In the genomic region with DNA sequence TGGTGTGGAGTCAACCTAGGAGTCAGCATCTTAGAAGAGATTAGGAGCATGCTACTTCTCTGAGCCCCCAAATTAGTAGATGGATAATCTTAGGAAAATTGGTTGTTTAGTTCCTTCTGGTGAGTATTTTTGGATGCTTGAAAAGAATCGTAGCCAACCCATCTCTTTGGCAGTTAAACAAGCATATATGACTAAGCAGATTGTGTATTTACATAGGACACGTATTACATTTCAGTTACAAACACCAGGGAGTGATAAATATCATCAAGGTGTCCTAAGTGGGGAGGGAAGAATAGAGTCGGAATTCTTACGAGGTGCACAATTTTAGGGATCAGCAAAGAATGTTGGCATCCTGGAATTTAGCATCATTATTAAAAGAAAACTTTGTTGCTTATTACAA, we compare ENCODE assay signal across 16 cellular contexts. TPM values are rescaled to one million over a fixed set of nuclear protein-coding genes. Genes with fewer than 3 reads are reported as not detected.
DNase-seq lines count a peak whose midpoint lies in the region; ATAC-seq and TF ChIP-seq lines count a peak whose summit lies in the region.
"Had no signal": no experiment of that assay in that cellular context is flagged by ENCODE, and none has a peak within 500 bp of the region (broad histone marks: within the 10 kb centered on the region; RNA-seq: fewer than 3 reads in every experiment).

No MANE protein-coding gene starts in this region.

- H2AK9ac ChIP-seq in IMR-90 (replicated peaks; ENCODE audit: low read depth, low read length, poor library complexity) = no peak overlapping the region

- no peak overlapping the region for H3K9ac ChIP-seq in IMR-90 (ENCODE audit: low read depth, low read length)

- BruUV-seq in IMR-90 (replicated peaks; lab: Mats Ljungman, UMichigan) = no TSS peak

- CTCF ChIA-PET in IMR-90 (lab: Yijun Ruan, JAX) (no interaction called here), GM10248 (lab: Yijun Ruan, JAX) (interaction anchor here (1.0 to 1.5 kb wide), 2 partner anchors 16 to 32 kb away, joined by 3 read pairs; no protein-coding TSS in a partner anchor)

- H3K18ac ChIP-seq in IMR-90 (ENCODE audit: low read depth, low read length) = no peak overlapping the region

- no CpG with 5 or more reads among the region's 4 CpGs for WGBS in IMR-90 (ENCODE audit: extremely low coverage in 2 of 2, insufficient read length in 1 of 2), 2 experiments

- POLR2A ChIA-PET in IMR-90 (lab: Charles Lee; ENCODE audit: unreplicated experiment) (no interaction called here), GM10248 (lab: Yijun Ruan, JAX) (no interaction called here)

- peak overlapping the region; percentile 2 for H2BK5ac ChIP-seq in IMR-90 (ENCODE audit: low read depth, low read length, poor library complexity, severe bottlenecking)

- no peak overlapping the region for H3K4ac ChIP-seq in IMR-90 (ENCODE audit: low read depth, low read length)

- dilution Hi-C loops in IMR-90 (cut with HindIII; ENCODE audit: low sequenced_read_pairs, unreplicated experiment) = no loop called here

- H4K91ac ChIP-seq in IMR-90 (ENCODE audit: insufficient read depth, low read depth, low read length) = no peak overlapping the region

- H3K23ac ChIP-seq in IMR-90 (ENCODE audit: low read depth, low read length) = no peak overlapping the region

- no peak overlapping the region for H2BK15ac ChIP-seq in IMR-90 (ENCODE audit: low read depth, low read length)

- intact Hi-C loops in IMR-90 (cut with micrococcal nuclease) = no loop called here

- H4K5ac ChIP-seq in IMR-90 (ENCODE audit: low read depth, low read length) = no peak overlapping the region

- H3K79me1 ChIP-seq in IMR-90 (ENCODE audit: low read depth in 1 of 2, low read length in 2 of 2) = no peaks in the 10 kb centered on the region

- H3K9me1 ChIP-seq in IMR-90 (ENCODE audit: insufficient read depth, low read length) = peaks cover 5% of the 10 kb centered on the region; the same call in 1 of the 2 replicates

- TF ChIP-seq POLR2A in IMR-90 (IDR thresholded peaks at IDR 0.05; ENCODE audit: low read depth, low read length) = no peak

- no peaks in the 10 kb centered on the region for H4K20me1 ChIP-seq in IMR-90 (ENCODE audit: insufficient read depth, low read length)

- ATAC-seq in IMR-90 (ENCODE audit: low read depth) = peak; percentile 47

- H2BK120ac ChIP-seq in IMR-90 (ENCODE audit: low read depth, low read length) = peak overlapping the region; percentile 32; the same call in 1 of the 2 replicates

- H2BK20ac ChIP-seq in IMR-90 (ENCODE audit: low read depth, low read length) = no peak overlapping the region

- H3K4me1 ChIP-seq in IMR-90 (ENCODE audit: control insufficient read depth, insufficient read depth, low read length) = peaks cover 3% of the 10 kb centered on the region; the same call in 1 of the 2 replicates

- H3K27ac ChIP-seq in IMR-90 (ENCODE audit: insufficient read depth, low read length) (no peak overlapping the region), caudate nucleus (ENCODE audit: low read depth, low read length) (no peak overlapping the region)

- no peak overlapping the region for H3K56ac ChIP-seq in IMR-90 (ENCODE audit: extremely low read depth, insufficient read depth, low read length)

- no peaks in the 10 kb centered on the region; the same call in 1 of the 2 replicates for H3K9me3 ChIP-seq in IMR-90 (ENCODE audit: control insufficient read depth, insufficient read depth, low read length)

- H3K4me2 ChIP-seq in IMR-90 (ENCODE audit: low read depth, low read length) = peak overlapping the region; percentile 79; the same call in 1 of the 2 replicates

- H3K27me3 ChIP-seq in IMR-90 (ENCODE audit: control insufficient read depth, insufficient read depth, low read length) = no peaks in the 10 kb centered on the region

- H3K4me3 ChIP-seq in IMR-90 (ENCODE audit: insufficient read depth, low read depth, low read length) = no peak overlapping the region

- TF ChIP-seq CTCF in IMR-90 (conservative IDR thresholded peaks at IDR 0.05; ENCODE audit: low read depth, low read length) (no peak), GM10248 (IDR thresholded peaks at IDR 0.05; ENCODE audit: control extremely low read depth, extremely low read depth, low read depth, missing control alignments) (no peak)

- no peak overlapping the region for H2AFZ ChIP-seq in IMR-90 (replicated peaks; ENCODE audit: low read length, poor library complexity)

- in situ Hi-C loops in Caki2 (cut with HindIII; ENCODE audit: low pct_unique_long_range_greater_than_20kb, low sequenced_read_pairs) (no loop called here), IMR-90 (cut with MboI; ENCODE audit: low sequenced_read_pairs) (no loop called here)

- peak; percentile 16 for DNase-seq in Caki2 (ENCODE audit: low read depth)
- DNase-seq in IMR-90 = peak; percentile 80
- peak; percentile 14 for DNase-seq in astrocyte of the hippocampus (ENCODE audit: low read depth, low spot score)
- DNase-seq in fibroblast of peridontal ligament (ENCODE audit: extremely low read depth) = peak; percentile 69
- DNase-seq in GM10248 (ENCODE audit: extremely low spot score) = no peak
- no peak for DNase-seq in NCI-H2081 treated with DMSO at 0.1 percent for 48 hours (lab: John Stamatoyannopoulos, UW)
- DNase-seq in caudate nucleus (lab: John Stamatoyannopoulos, UW) = no peak
- DNase-seq: CD4-positive, alpha-beta T cell; Karpas-422; NCI-H1436; NCI-H2107; NCI-H345; NCI-H748 treated with DMSO at 0.1 percent for 48 hours had no signal

- no peak overlapping the region for H2AK5ac ChIP-seq in IMR-90 (ENCODE audit: low read depth, low read length)

- no peak overlapping the region for H4K8ac ChIP-seq in IMR-90 (ENCODE audit: low read depth in 2 of 2, low read length in 2 of 2)

- peaks cover 3% of the 10 kb centered on the region; the same call in 1 of the 2 replicates for H3K36me3 ChIP-seq in IMR-90 (ENCODE audit: control insufficient read depth, insufficient read depth, low read length)

- no peak overlapping the region for H3K14ac ChIP-seq in IMR-90 (replicated peaks; ENCODE audit: low read depth, low read length)

- TF ChIP-seq RAD21 in IMR-90 (IDR thresholded peaks at IDR 0.05; ENCODE audit: low read length) = no peak

TF ChIP-seq in IMR-90, 13 proteins besides CTCF, POLR2A, EP300 and RAD21:
- TF ChIP-seq CHD1 (IDR thresholded peaks at IDR 0.05; ENCODE audit: low read depth, low read length) (no peak), ELK1 (IDR thresholded peaks at IDR 0.05; ENCODE audit: borderline replicate concordance, low read depth, low read length) (no peak), NFE2L2 (IDR thresholded peaks at IDR 0.05; ENCODE audit: low read depth, low read length) (peak; percentile 82), SMC3 (IDR thresholded peaks at IDR 0.05; ENCODE audit: low read depth, low read length) (no peak), MAFK (IDR thresholded peaks at IDR 0.05; ENCODE audit: low read depth, low read length) (peak; percentile 30; the same call in 1 of the 2 replicates), FOS (IDR thresholded peaks at IDR 0.05; ENCODE audit: low read depth, low read length) (peak; percentile 59)
- TF ChIP-seq, protein P1, sequence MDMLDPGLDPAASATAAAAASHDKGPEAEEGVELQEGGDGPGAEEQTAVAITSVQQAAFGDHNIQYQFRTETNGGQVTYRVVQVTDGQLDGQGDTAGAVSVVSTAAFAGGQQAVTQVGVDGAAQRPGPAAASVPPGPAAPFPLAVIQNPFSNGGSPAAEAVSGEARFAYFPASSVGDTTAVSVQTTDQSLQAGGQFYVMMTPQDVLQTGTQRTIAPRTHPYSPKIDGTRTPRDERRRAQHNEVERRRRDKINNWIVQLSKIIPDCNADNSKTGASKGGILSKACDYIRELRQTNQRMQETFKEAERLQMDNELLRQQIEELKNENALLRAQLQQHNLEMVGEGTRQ (IDR thresholded peaks at IDR 0.05; ENCODE audit: low read depth, low read length) = no peak
TF ChIP-seq in IMR-90: peak in this region for 3.

RNA-seq across cellular contexts. Expression of gene PLET1, which starts 13.5 kb away (rescaled TPM):
- total RNA-seq in Caki2 (2014; rRNA removed; shearing (Covaris generic); ENCODE audit: low replicate concordance) = not detected in 2 replicates
- not detected in 2 replicates for total RNA-seq in IMR-90 (2012; rRNA removed)
- polyA plus RNA-seq in IMR-90 (2012; rRNA removed) = not detected in 2 replicates
- polyA plus RNA-seq in IMR-90 (2012; cell fraction: cytosol; rRNA removed) = not detected in 2 replicates
- polyA plus RNA-seq in IMR-90 (2012; cell fraction: nucleus; rRNA removed; ENCODE audit: low replicate concordance) = not detected in 2 replicates
- total RNA-seq: CD4-positive, alpha-beta T cell; Daoy; H4; RPMI7951 had no signal

RNA-seq across cellular contexts. Expression of gene PTS, which starts 21.0 kb away (rescaled TPM):
- 30.1 and 70.3 TPM in 2 replicates for total RNA-seq in Caki2 (2014; rRNA removed; shearing (Covaris generic); ENCODE audit: low replicate concordance)
- total RNA-seq in IMR-90 (2012; rRNA removed) = 21.0 and 63.6 TPM in 2 replicates
- polyA plus RNA-seq in IMR-90 (2012; rRNA removed) = 50.7 and 51.8 TPM in 2 replicates
- polyA plus RNA-seq in IMR-90 (2012; cell fraction: cytosol; rRNA removed) = 17.3 and 17.8 TPM in 2 replicates
- polyA plus RNA-seq in IMR-90 (2012; cell fraction: nucleus; rRNA removed; ENCODE audit: low replicate concordance) = 8.7 and 72.6 TPM in 2 replicates

Comparison
In these comparisons a context has a peak if more than half of its experiments do, and no peak if none do; other contexts are left out.
1. DNase-seq: peak in Caki2 (single experiment), IMR-90 (single experiment), astrocyte of the hippocampus (single experiment) and fibroblast of peridontal ligament (single experiment); none in GM10248 (single experiment), NCI-H2081 treated with DMSO at 0.1 percent for 48 hours (single experiment) and caudate nucleus (0 of 61).